In the genomic region with DNA sequence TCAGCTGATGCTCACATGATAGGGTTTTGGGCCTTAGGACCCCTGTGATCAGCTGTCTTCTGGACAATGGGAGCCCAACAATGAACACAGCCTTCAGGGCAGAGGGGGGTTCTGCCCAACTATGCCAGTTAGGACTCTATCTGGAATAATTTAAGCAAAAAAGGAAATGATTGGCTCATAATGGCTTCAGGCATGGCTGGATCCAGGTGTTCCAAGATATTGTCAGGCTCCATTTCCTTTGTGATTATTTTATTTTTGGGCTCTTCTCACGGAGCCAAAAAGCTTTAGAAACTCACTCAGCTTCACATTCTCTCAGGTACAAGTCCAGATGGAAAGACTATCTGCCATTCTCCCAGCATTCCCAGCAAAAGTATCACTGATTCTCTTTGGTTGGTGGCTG, we compare ENCODE assay signal across 17 cellular contexts. TPM values are rescaled to one million over a fixed set of nuclear protein-coding genes. Genes with fewer than 3 reads are reported as not detected.
DNase-seq lines count a peak whose midpoint lies in the region; ATAC-seq and TF ChIP-seq lines count a peak whose summit lies in the region.
"Had no signal": no experiment of that assay in that cellular context is flagged by ENCODE, and none has a peak within 500 bp of the region (broad histone marks: within the 10 kb centered on the region; RNA-seq: fewer than 3 reads in every experiment).

No MANE protein-coding gene starts in this region.

- peak overlapping the region; percentile 95 for H2BK5ac ChIP-seq in IMR-90 (ENCODE audit: low read depth, low read length, poor library complexity, severe bottlenecking)

- peak overlapping the region; percentile 7 to 96; a peak in 3 of 4 replicates for H4K8ac ChIP-seq in IMR-90 (ENCODE audit: low read depth in 2 of 2, low read length in 2 of 2)

- no peaks in the 10 kb centered on the region for H3K79me2 ChIP-seq in smooth muscle cell (ENCODE audit: low read depth)

- peak overlapping the region; percentile 84 for H4K91ac ChIP-seq in IMR-90 (ENCODE audit: insufficient read depth, low read depth, low read length)

- H2AFZ ChIP-seq in IMR-90 (replicated peaks; ENCODE audit: low read length, poor library complexity): peak overlapping the region; percentile 49
- H2AFZ ChIP-seq in smooth muscle cell (ENCODE audit: low read depth): no peak overlapping the region

- dilution Hi-C loops in IMR-90 (cut with HindIII; ENCODE audit: low sequenced_read_pairs, unreplicated experiment): no loop called here

- TF ChIP-seq CTCF in IMR-90 (conservative IDR thresholded peaks at IDR 0.05; ENCODE audit: low read depth, low read length): no peak
- TF ChIP-seq CTCF in breast epithelium (IDR thresholded peaks at IDR 0.05): no peak
- TF ChIP-seq CTCF in liver (IDR thresholded peaks at IDR 0.05; ENCODE audit: low read depth, low read length, missing input control): no peak
- TF ChIP-seq CTCF in smooth muscle cell (IDR thresholded peaks at IDR 0.05; ENCODE audit: borderline replicate concordance, insufficient read depth, poor library complexity, severe bottlenecking): no peak

- H3K27me3 ChIP-seq in IMR-90 (ENCODE audit: control insufficient read depth, insufficient read depth, low read length) (no peaks in the 10 kb centered on the region), breast epithelium (no peaks in the 10 kb centered on the region), liver (ENCODE audit: control insufficient read depth in 4 of 4, insufficient read depth in 4 of 4, low read length in 3 of 4) (no peaks in the 10 kb centered on the region), stomach smooth muscle (ENCODE audit: control insufficient read depth in 1 of 2, insufficient read depth in 2 of 2, low read length in 2 of 2) (peaks cover 0 to 3% of the 10 kb centered on the region in 2 donors), smooth muscle cell (ENCODE audit: low read depth) (no peaks in the 10 kb centered on the region)
- H3K27me3 ChIP-seq: BLaER1 had no signal

- peaks cover 17% of the 10 kb centered on the region for H3K4me1 ChIP-seq in IMR-90 (ENCODE audit: control insufficient read depth, insufficient read depth, low read length)
- H3K4me1 ChIP-seq in breast epithelium: peaks cover 12 to 13% of the 10 kb centered on the region in 2 donors
- peaks cover 5 to 29% (median 8%) of the 10 kb centered on the region in 4 donors for H3K4me1 ChIP-seq in liver (ENCODE audit: control insufficient read depth in 4 of 4, insufficient read depth in 4 of 4, low read length in 3 of 4)
- peaks cover 40% of the 10 kb centered on the region for H3K4me1 ChIP-seq in stomach smooth muscle (ENCODE audit: control insufficient read depth, insufficient read depth, low read length)
- peaks cover 18% of the 10 kb centered on the region for H3K4me1 ChIP-seq in smooth muscle cell (ENCODE audit: low read depth)

- H3K27ac ChIP-seq in IMR-90 (ENCODE audit: insufficient read depth, low read length) (peak overlapping the region; percentile 76), breast epithelium (peak overlapping the region; percentile 96 to 99), liver (ENCODE audit: low read depth in 1 of 2, low read length in 2 of 2) (peak overlapping the region; percentile 98 to 99), stomach smooth muscle (ENCODE audit: low read length) (peak overlapping the region; percentile 94), smooth muscle cell (ENCODE audit: low read depth) (no peak overlapping the region)
- H3K27ac ChIP-seq: BLaER1 had no signal

- peaks cover 12% of the 10 kb centered on the region; the same call in 1 of the 2 replicates for H3K9me1 ChIP-seq in IMR-90 (ENCODE audit: insufficient read depth, low read length)

- in situ Hi-C loops in IMR-90 (cut with MboI; ENCODE audit: low sequenced_read_pairs): no loop called here

- H3K56ac ChIP-seq in IMR-90 (ENCODE audit: extremely low read depth, insufficient read depth, low read length): 0 out of 2 replicates have a peak overlapping the region, but pooled peaks have one; percentile 11

- peak overlapping the region; percentile 78 for H3K14ac ChIP-seq in IMR-90 (replicated peaks; ENCODE audit: low read depth, low read length)

- H3K4me3 ChIP-seq in IMR-90 (ENCODE audit: insufficient read depth, low read depth, low read length) (no peak overlapping the region), breast epithelium (no peak overlapping the region), liver (ENCODE audit: low read depth in 1 of 3, low read length in 3 of 3) (no peak overlapping the region), stomach smooth muscle (ENCODE audit: low read length in 2 of 2) (no peak overlapping the region), smooth muscle cell (no peak overlapping the region)
- H3K4me3 ChIP-seq: BLaER1 had no signal

- H4K20me1 ChIP-seq in IMR-90 (ENCODE audit: insufficient read depth, low read length): peaks cover 11% of the 10 kb centered on the region
- H4K20me1 ChIP-seq in smooth muscle cell (ENCODE audit: low read depth): no peaks in the 10 kb centered on the region
- H4K20me1 ChIP-seq: BLaER1 had no signal

- H3K4me2 ChIP-seq in IMR-90 (ENCODE audit: low read depth, low read length) (no peak overlapping the region), smooth muscle cell (no peak overlapping the region)
- H3K4me2 ChIP-seq: BLaER1 had no signal

- POLR2A ChIA-PET in IMR-90 (lab: Charles Lee; ENCODE audit: unreplicated experiment): no interaction called here

- TF ChIP-seq POLR2A in IMR-90 (IDR thresholded peaks at IDR 0.05; ENCODE audit: low read depth, low read length) (no peak), breast epithelium (IDR thresholded peaks at IDR 0.05) (no peak)

- ATAC-seq in IMR-90 (ENCODE audit: low read depth): no peak
- ATAC-seq: left colon had no signal

- DNase-seq in IMR-90 (no peak), breast epithelium (ENCODE audit: low spot score in 2 of 2) (no peak), NCI-H748 (lab: John Stamatoyannopoulos, UW; ENCODE audit: unreplicated experiment) (no peak), HUDEP-2 (lab: John Stamatoyannopoulos, UW; ENCODE audit: unreplicated experiment in 76 of 76) (no peak), smooth muscle cell (lab: John Stamatoyannopoulos, UW; ENCODE audit: unreplicated experiment) (no peak), HT-29 (ENCODE audit: low spot score) (no peak)
- DNase-seq: activated CD4-positive, alpha-beta T cell treated with anti-CD3 and anti-CD28 coated beads, Interleukin-2, amount 50 U/mL, for 4 hours; H9; left colon; NCI-H1048; RPMI8226; stimulated activated CD4-positive, alpha-beta T cell treated with anti-CD3 and anti-CD28 coated beads, Interleukin-2, amount 100 ng/mL, for 24 hours had no signal

- H2BK120ac ChIP-seq in IMR-90 (ENCODE audit: low read depth, low read length): peak overlapping the region; percentile 90

- H2AK5ac ChIP-seq in IMR-90 (ENCODE audit: low read depth, low read length): peak overlapping the region; percentile 96

- peak overlapping the region; percentile 35 for H2AK9ac ChIP-seq in IMR-90 (replicated peaks; ENCODE audit: low read depth, low read length, poor library complexity)

- CTCF ChIA-PET in IMR-90 (lab: Yijun Ruan, JAX): interaction anchor here (0.6 to 2.1 kb wide), 3 partner anchors 11 to 96 kb away, joined by 3 to 9 read pairs (median 3); no protein-coding TSS in a partner anchor

- TF ChIP-seq RAD21 in IMR-90 (IDR thresholded peaks at IDR 0.05; ENCODE audit: low read length) (no peak), liver (IDR thresholded peaks at IDR 0.05) (no peak)

- H2BK20ac ChIP-seq in IMR-90 (ENCODE audit: low read depth, low read length): peak overlapping the region; percentile 88

- H3K79me1 ChIP-seq in IMR-90 (ENCODE audit: low read depth in 1 of 2, low read length in 2 of 2): peaks cover 0 to 19% of the 10 kb centered on the region in 2 experiments; a peak in 2 of 4 replicates

- peaks cover 21% of the 10 kb centered on the region for H3F3A ChIP-seq in smooth muscle cell (ENCODE audit: low read depth)

- peak overlapping the region; percentile 59; the same call in 2 of the 3 replicates for H2BK15ac ChIP-seq in IMR-90 (ENCODE audit: low read depth, low read length)

- H3K9ac ChIP-seq in IMR-90 (ENCODE audit: low read depth, low read length): no peak overlapping the region
- peak overlapping the region; percentile 23 to 68 for H3K9ac ChIP-seq in liver (ENCODE audit: low read depth in 1 of 2, low read length in 2 of 2)
- no peak overlapping the region for H3K9ac ChIP-seq in stomach smooth muscle (ENCODE audit: low read length in 2 of 2)
- no peak overlapping the region for H3K9ac ChIP-seq in smooth muscle cell (ENCODE audit: low read depth)
- H3K9ac ChIP-seq: BLaER1 had no signal

- no CpG with 5 or more reads among the region's 1 CpG for WGBS in IMR-90 (ENCODE audit: extremely low coverage in 2 of 2, insufficient read length in 1 of 2), 2 experiments
- WGBS in liver: 83% methylated on average over 1 of the region's 1 CpG
- WGBS in smooth muscle cell (ENCODE audit: low lambda C conversion rate): 93% methylated on average over 1 of the region's 1 CpG

- H3K36me3 ChIP-seq in IMR-90 (ENCODE audit: control insufficient read depth, insufficient read depth, low read length) (no peaks in the 10 kb centered on the region), breast epithelium (no peaks in the 10 kb centered on the region), liver (ENCODE audit: control insufficient read depth in 4 of 4, insufficient read depth in 3 of 4, low read depth in 1 of 4, low read length in 3 of 4) (no peaks in the 10 kb centered on the region), stomach smooth muscle (ENCODE audit: control insufficient read depth in 2 of 2, insufficient read depth in 2 of 2, low read length in 2 of 2) (no peaks in the 10 kb centered on the region), smooth muscle cell (ENCODE audit: low read depth) (no peaks in the 10 kb centered on the region)
- H3K36me3 ChIP-seq: BLaER1 had no signal

- BruUV-seq in IMR-90 (replicated peaks; lab: Mats Ljungman, UMichigan): no TSS peak

- H3K9me3 ChIP-seq in IMR-90 (ENCODE audit: control insufficient read depth, insufficient read depth, low read length) (no peaks in the 10 kb centered on the region), breast epithelium (no peaks in the 10 kb centered on the region), liver (ENCODE audit: control insufficient read depth in 4 of 4, low read length in 3 of 4) (no peaks in the 10 kb centered on the region), stomach smooth muscle (ENCODE audit: control insufficient read depth in 2 of 2, low read length in 2 of 2) (no peaks in the 10 kb centered on the region), smooth muscle cell (replicated peaks; ENCODE audit: low read depth) (no peaks in the 10 kb centered on the region)
- H3K9me3 ChIP-seq: BLaER1 had no signal

- peak overlapping the region; percentile 46 for H3K23ac ChIP-seq in IMR-90 (ENCODE audit: low read depth, low read length)

- peak overlapping the region; percentile 92 for H3K4ac ChIP-seq in IMR-90 (ENCODE audit: low read depth, low read length)

- intact Hi-C loops in IMR-90 (cut with micrococcal nuclease) (loop anchor here (5.0 to 10.0 kb wide), 3 partner anchors 77 to 251 kb away; a partner anchor contains a TSS), breast epithelium (cut with DNase I; ENCODE audit: low total_unique reads) (no loop called here)

- peak overlapping the region; percentile 54; the same call in 1 of the 2 replicates for H3K18ac ChIP-seq in IMR-90 (ENCODE audit: low read depth, low read length)

- peak overlapping the region; percentile 23 for H4K5ac ChIP-seq in IMR-90 (ENCODE audit: low read depth, low read length)

RNA-seq across cellular contexts. Expression of a gene that starts 2.9 kb away (rescaled TPM):
- total RNA-seq in IMR-90 (2012; rRNA removed): 25.5 and 55.5 TPM in 2 replicates
- 588 and 621 TPM in 2 replicates for polyA plus RNA-seq in IMR-90 (2012; rRNA removed)
- polyA plus RNA-seq in IMR-90 (2012; cell fraction: cytosol; rRNA removed): 222 and 299 TPM in 2 replicates
- 139 and 191 TPM in 2 replicates for polyA plus RNA-seq in IMR-90 (2012; cell fraction: nucleus; rRNA removed; ENCODE audit: low replicate concordance)
- total RNA-seq in breast epithelium: 100 to 1,000 TPM; 352 to 543 (median 428) TPM
- total RNA-seq in liver: 100 to 1,000 TPM in 1 of 2 donors, 10 to 100 TPM in 1; 45.8 to 387 TPM
- 1,000 to 10,000 TPM; 4,079 to 5,206 TPM for polyA plus RNA-seq in liver
- total RNA-seq in smooth muscle cell: 12.6 and 14.8 TPM in 2 replicates
- polyA plus RNA-seq in smooth muscle cell: 171 and 225 TPM in 2 replicates
- total RNA-seq in HT-29 (2014; rRNA removed; shearing (Covaris generic)): 44.1 and 51.4 TPM in 2 replicates

RNA-seq across cellular contexts. Expression of a gene that starts 16.1 kb away (rescaled TPM):
- total RNA-seq in IMR-90 (2012; rRNA removed) (not detected in 2 replicates), breast epithelium (not detected), liver (not detected), smooth muscle cell (not detected in 2 replicates)
- polyA plus RNA-seq in IMR-90 (2012; rRNA removed) (0.62 and 0.70 TPM in 2 replicates), liver (not detected), smooth muscle cell (0.65 TPM in 1 of 2 replicates, not detected in the other)
- 0.79 and 1.2 TPM in 2 replicates for polyA plus RNA-seq in IMR-90 (2012; cell fraction: cytosol; rRNA removed)
- 0.19 TPM in 1 of 2 replicates, not detected in the other for polyA plus RNA-seq in IMR-90 (2012; cell fraction: nucleus; rRNA removed; ENCODE audit: low replicate concordance)
- total RNA-seq in HT-29 (2014; rRNA removed; shearing (Covaris generic)): 3.5 TPM in 1 of 2 replicates, not detected in the other
- total RNA-seq: H9, NCI-H460 had no signal

RNA-seq across cellular contexts. Expression of a gene that starts 20.1 kb away (rescaled TPM):
- total RNA-seq in IMR-90 (2012; rRNA removed) (137 and 166 TPM in 2 replicates), breast epithelium (100 to 1,000 TPM; 284 to 698 (median 513) TPM), liver (1,000 to 10,000 TPM in 1 of 2 donors, 100 to 1,000 TPM in 1; 206 to 1,831 TPM), smooth muscle cell (0.67 and 2.0 TPM in 2 replicates)
- polyA plus RNA-seq in IMR-90 (2012; rRNA removed) (733 and 821 TPM in 2 replicates), liver (1,000 to 10,000 TPM in 1 of 2 donors, 100 to 1,000 TPM in 1; 336 to 1,280 TPM), smooth muscle cell (2.2 and 10.3 TPM in 2 replicates)
- 236 and 418 TPM in 2 replicates for polyA plus RNA-seq in IMR-90 (2012; cell fraction: cytosol; rRNA removed)
- polyA plus RNA-seq in IMR-90 (2012; cell fraction: nucleus; rRNA removed; ENCODE audit: low replicate concordance): 56.6 and 97.9 TPM in 2 replicates
- total RNA-seq in HT-29 (2014; rRNA removed; shearing (Covaris generic)): 493 and 525 TPM in 2 replicates
- total RNA-seq: NCI-H460 had no signal

RNA-seq across cellular contexts. Expression of a gene that starts 27.0 kb away (rescaled TPM):
- total RNA-seq in IMR-90 (2012; rRNA removed) (not detected in 2 replicates), breast epithelium (100 to 1,000 TPM in 1 of 3 donors, 10 to 100 TPM in 2; 42.9 to 120 (median 46.0) TPM), liver (100 to 1,000 TPM in 1 of 2 donors, 10 to 100 TPM in 1; 20.4 to 159 TPM), smooth muscle cell (not detected in 2 replicates)
- polyA plus RNA-seq in IMR-90 (2012; rRNA removed) (0.10 TPM in 1 of 2 replicates, not detected in the other), liver (100 to 1,000 TPM; 229 to 343 TPM), smooth muscle cell (0.19 TPM in 1 of 2 replicates, not detected in the other)
- not detected in 2 replicates for polyA plus RNA-seq in IMR-90 (2012; cell fraction: cytosol; rRNA removed)
- not detected in 2 replicates for polyA plus RNA-seq in IMR-90 (2012; cell fraction: nucleus; rRNA removed; ENCODE audit: low replicate concordance)
- not detected in 2 replicates for total RNA-seq in HT-29 (2014; rRNA removed; shearing (Covaris generic))
- total RNA-seq: cerebellum, NCI-H460 had no signal

RNA-seq across cellular contexts. Expression of a gene that starts 33.0 kb away (rescaled TPM):
- total RNA-seq in IMR-90 (2012; rRNA removed): 1.9 TPM in 1 of 2 replicates, not detected in the other
- polyA plus RNA-seq in IMR-90 (2012; rRNA removed): 0.60 and 1.6 TPM in 2 replicates
- polyA plus RNA-seq in IMR-90 (2012; cell fraction: cytosol; rRNA removed): 0.55 and 0.92 TPM in 2 replicates
- polyA plus RNA-seq in IMR-90 (2012; cell fraction: nucleus; rRNA removed; ENCODE audit: low replicate concordance): 0.87 TPM in 1 of 2 replicates, not detected in the other
- total RNA-seq in breast epithelium: 100 to 1,000 TPM in 2 of 3 donors, 10 to 100 TPM in 1; 97.8 to 672 (median 130) TPM
- total RNA-seq in liver: 10 to 100 TPM; 10.1 to 21.9 TPM
- polyA plus RNA-seq in liver: 100 to 1,000 TPM; 127 to 511 TPM
- total RNA-seq in smooth muscle cell: not detected in 2 replicates
- not detected in 2 replicates for polyA plus RNA-seq in smooth muscle cell
- total RNA-seq in HT-29 (2014; rRNA removed; shearing (Covaris generic)): 2.0 and 6.6 TPM in 2 replicates
- total RNA-seq: cerebellum, H9 had no signal

Comparison
In these comparisons a context has a peak if more than half of its experiments do, and no peak if none do; other contexts are left out.
1. H3K9ac ChIP-seq: peak in liver (2 of 2); none in IMR-90 (single experiment), stomach smooth muscle (0 of 2) and smooth muscle cell (single experiment).
2. RNA of a gene that starts 20.1 kb away (total RNA-seq): 206 to 1,831 TPM in liver, 284 to 698 TPM in breast epithelium, 493 to 525 TPM in HT-29 and 137 to 166 TPM in IMR-90; 0.67 to 2.0 TPM in smooth muscle cell; every median in the first group is over 10 times any median in the second.